In the genomic region with DNA sequence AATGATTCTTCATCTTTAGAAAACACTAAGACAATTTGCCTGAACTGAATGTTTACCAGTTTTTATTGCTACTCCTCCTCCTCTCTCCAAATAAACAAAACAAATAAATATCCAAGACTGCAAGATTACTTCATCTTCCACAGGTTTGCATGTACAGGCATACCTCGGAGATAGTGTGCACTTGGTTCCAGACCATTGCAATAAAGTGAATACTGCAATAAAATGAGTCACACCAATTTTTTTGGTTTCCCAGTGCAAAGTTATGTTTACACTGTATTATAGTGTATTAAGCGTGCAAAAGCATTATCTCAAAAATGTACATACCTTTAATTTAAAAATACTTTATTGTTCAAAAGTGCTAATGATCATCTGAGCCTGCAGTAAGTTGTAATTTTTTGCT, we compare ENCODE assay signal across 18 cellular contexts. TPM values are rescaled to one million over a fixed set of nuclear protein-coding genes. Genes with fewer than 3 reads are reported as not detected.
DNase-seq lines count a peak whose midpoint lies in the region; FAIRE-seq and TF ChIP-seq lines count a peak whose summit lies in the region.
"Had no signal": no experiment of that assay in that cellular context is flagged by ENCODE, and none has a peak within 500 bp of the region (broad histone marks: within the 10 kb centered on the region; RNA-seq: fewer than 3 reads in every experiment).

No MANE protein-coding gene starts in this region.

- no peaks in the 10 kb centered on the region for H4K20me1 ChIP-seq in hepatocyte (ENCODE audit: insufficient read depth, poor library complexity, severe bottlenecking)

- CTCF ChIA-PET in A673 (lab: Charles Lee), result no interaction called here

- H3K27ac ChIP-seq in hepatocyte (peak overlapping the region; percentile 16), A673 (ENCODE audit: low read depth, low read length, poor library complexity, severe bottlenecking) (no peak overlapping the region)

- no peaks in the 10 kb centered on the region for H3K79me2 ChIP-seq in hepatocyte

- H3K4me1 ChIP-seq in hepatocyte (ENCODE audit: insufficient read depth) (no peaks in the 10 kb centered on the region), A673 (ENCODE audit: insufficient read depth, low read length, poor library complexity, severe bottlenecking) (no peaks in the 10 kb centered on the region)

- POLR2A ChIA-PET in A673 (lab: Charles Lee; ENCODE audit: low non-redundant PET), result no interaction called here

- TF ChIP-seq CTCF in bronchial epithelial cell (IDR thresholded peaks at IDR 0.05; ENCODE audit: insufficient read depth, low read length, severe bottlenecking) (no peak), hepatocyte (IDR thresholded peaks at IDR 0.05; ENCODE audit: poor library complexity) (no peak), A673 (conservative IDR thresholded peaks at IDR 0.05; ENCODE audit: low read depth, low read length) (no peak)

- intact Hi-C loops in A673 (cut with micrococcal nuclease; ENCODE audit: unreplicated experiment), result no loop called here

- DNase-seq in DMS53 (lab: John Stamatoyannopoulos, UW) (peak; percentile 30), DMS53 treated with DMSO at 0.1 percent for 48 hours (lab: John Stamatoyannopoulos, UW; ENCODE audit: unreplicated experiment) (no peak), bronchial epithelial cell (ENCODE audit: low read depth) (peak; percentile 26), hepatocyte (ENCODE audit: low spot score) (no peak), HTR-8/SVneo (ENCODE audit: insufficient read length, low spot score) (no peak), A673 (ENCODE audit: low spot score) (no peak)
- no peak for DNase-seq in effector CD4-positive, alpha-beta T cell
- DNase-seq: 8988T; ACHN; C1 segment of cervical spinal cord; CD4-positive, alpha-beta T cell; DND-41; GDM1; HCEC 1CT; HFFc6; IMR-90; KBM-7 had no signal

- BruUV-seq in A673 (replicated peaks; lab: Mats Ljungman, UMichigan), result no TSS peak

- H2AFZ ChIP-seq in hepatocyte, result no peak overlapping the region

- H3K9me2 ChIP-seq in hepatocyte (replicated peaks; ENCODE audit: insufficient read depth), result no peaks in the 10 kb centered on the region

- FAIRE-seq in bronchial epithelial cell (lab: Jason Lieb, UNC) (no peak), HTR-8/SVneo (lab: Jason Lieb, UNC) (no peak)
- FAIRE-seq: GM19239 had no signal

- H3K9me3 ChIP-seq in hepatocyte (ENCODE audit: low read depth) (no peaks in the 10 kb centered on the region), A673 (ENCODE audit: low read depth, low read length, poor library complexity, severe bottlenecking) (no peaks in the 10 kb centered on the region)

- H3K4me3 ChIP-seq in bronchial epithelial cell (ENCODE audit: low read depth, low read length) (no peak overlapping the region), hepatocyte (no peak overlapping the region), A673 (ENCODE audit: low read depth, low read length, poor library complexity, severe bottlenecking) (no peak overlapping the region)

- H3K4me2 ChIP-seq in hepatocyte, result no peak overlapping the region

- H3K27me3 ChIP-seq in bronchial epithelial cell (ENCODE audit: control insufficient read depth, insufficient read depth, low read length) (no peaks in the 10 kb centered on the region), hepatocyte (no peaks in the 10 kb centered on the region), A673 (replicated peaks; ENCODE audit: insufficient read depth, low read depth, low read length, poor library complexity) (no peaks in the 10 kb centered on the region)

- WGBS in hepatocyte (ENCODE audit: low lambda C conversion rate, missing lambda C conversion rate), result 70% methylated on average over 2 of the region's 2 CpGs

- H3K36me3 ChIP-seq in bronchial epithelial cell (ENCODE audit: control insufficient read depth, insufficient read depth, low read length), result peaks cover 1% of the 10 kb centered on the region
- H3K36me3 ChIP-seq in hepatocyte (replicated peaks; ENCODE audit: insufficient read depth, low read depth), result no peaks in the 10 kb centered on the region
- H3K36me3 ChIP-seq in A673 (ENCODE audit: insufficient read depth, low read length, poor library complexity, severe bottlenecking), result peaks cover 33% of the 10 kb centered on the region

RNA-seq across cellular contexts. Expression of a gene that starts 53.3 kb away (rescaled TPM):
- total RNA-seq in bronchial epithelial cell (102 and 109 TPM in 2 replicates), hepatocyte (80.9 and 90.2 TPM in 2 replicates), A673 (2021) (59.7 and 60.1 TPM in 2 replicates)
- 41.2 and 42.2 TPM in 2 replicates for polyA plus RNA-seq in hepatocyte

Comparison
In these comparisons a context has a peak if more than half of its experiments do, and no peak if none do; other contexts are left out.
1. DNase-seq: peak in DMS53 (single experiment) and bronchial epithelial cell (single experiment); none in DMS53 treated with DMSO at 0.1 percent for 48 hours (single experiment), hepatocyte (single experiment), HTR-8/SVneo (single experiment), A673 (single experiment) and effector CD4-positive, alpha-beta T cell (single experiment).